Comparison of ENCODE assay signal across 10 cellular contexts in genomic region chr18:9366126-9366714, GRCh38. TPM values are rescaled to one million over a fixed set of nuclear protein-coding genes. Genes with fewer than 3 reads are reported as not detected.
DNase-seq lines count a peak whose midpoint lies in the region; ATAC-seq and TF ChIP-seq lines count a peak whose summit lies in the region.
"Had no signal": no experiment of that assay in that cellular context is flagged by ENCODE, and none has a peak within 500 bp of the region (broad histone marks: within the 10 kb centered on the region; RNA-seq: fewer than 3 reads in every experiment).

No MANE protein-coding gene starts in this region.

- no peak overlapping the region for H3K4me3 Mint-ChIP-seq in type B pancreatic cell
- H3K4me3 Mint-ChIP-seq: B cell had no signal

- peaks cover 46% of the 10 kb centered on the region for H3K79me2 ChIP-seq in Karpas-422 (ENCODE audit: low read length)

- H2AFZ ChIP-seq in Karpas-422 (ENCODE audit: low read length) = no peak overlapping the region

- H3K27ac ChIP-seq in coronary artery (no peak overlapping the region), right lobe of liver (no peak overlapping the region), Karpas-422 (ENCODE audit: low read length) (no peak overlapping the region)

- H3K4me1 ChIP-seq in right lobe of liver (no peaks in the 10 kb centered on the region), Karpas-422 (ENCODE audit: low read length) (peaks cover 11% of the 10 kb centered on the region)

- no peaks in the 10 kb centered on the region for H3K9me2 ChIP-seq in Karpas-422 (replicated peaks; ENCODE audit: insufficient read depth, low read length)

- ATAC-seq in right lobe of liver = peak; percentile 71 to 93 (median 86)
- ATAC-seq in stimulated activated naive CD8-positive, alpha-beta T cell treated with anti-CD3 and anti-CD28 coated beads, Interleukin-15, Interleukin-2, amounts not matched to agents 100 U/mL and 50 U/mL, for 24 hours = no peak

- no peak overlapping the region for H3K27ac Mint-ChIP-seq in type B pancreatic cell
- H3K27ac Mint-ChIP-seq: B cell had no signal

- peaks cover 3% of the 10 kb centered on the region for H3K9me3 Mint-ChIP-seq in type B pancreatic cell

- H3K4me1 Mint-ChIP-seq in type B pancreatic cell (ENCODE audit: unreplicated experiment) = peaks cover 8% of the 10 kb centered on the region
- H3K4me1 Mint-ChIP-seq: B cell had no signal

- TF ChIP-seq POLR2A in right lobe of liver (IDR thresholded peaks at IDR 0.05) = no peak

- no peaks in the 10 kb centered on the region for H3K9me3 ChIP-seq in right lobe of liver
- H3K9me3 ChIP-seq in Karpas-422 (ENCODE audit: low read length) = no peaks in the 10 kb centered on the region

- intact Hi-C loops in right lobe of liver (cut with DNase I) = no loop called here

- no peaks in the 10 kb centered on the region for H4K20me1 ChIP-seq in Karpas-422 (ENCODE audit: insufficient read depth, low read depth, low read length)

- no peaks in the 10 kb centered on the region for H3K27me3 Mint-ChIP-seq in type B pancreatic cell
- H3K27me3 Mint-ChIP-seq: B cell had no signal

- H3K36me3 ChIP-seq in right lobe of liver = no peaks in the 10 kb centered on the region
- H3K36me3 ChIP-seq in Karpas-422 (ENCODE audit: insufficient read depth, low read length) = peaks cover 15% of the 10 kb centered on the region

- 41% methylated on average over 6 of the region's 6 CpGs for WGBS in right lobe of liver (ENCODE audit: insufficient coverage, low coverage, low lambda C conversion rate, missing lambda C conversion rate)

- DNase-seq in NCI-H526 (lab: John Stamatoyannopoulos, UW) (peak; percentile 15 to 42), NCI-H526 treated with DMSO at 0.1 percent for 48 hours (lab: John Stamatoyannopoulos, UW) (no peak), coronary artery (ENCODE audit: low spot score) (no peak), right lobe of liver (peak in 1 of 3 donors; percentile 23), type B pancreatic cell (ENCODE audit: extremely low spot score, unreplicated experiment) (no peak), Karpas-422 (no peak)
- DNase-seq in activated CD8-positive, alpha-beta memory T cell treated with anti-CD3 and anti-CD28 coated beads for 24 hours = no peak
- DNase-seq in stimulated activated naive CD8-positive, alpha-beta T cell treated with anti-CD3 and anti-CD28 coated beads, Interleukin-15, Interleukin-2, amounts not matched to agents 100 U/mL and 50 U/mL, for 24 hours = no peak
- DNase-seq: NCI-H1417 had no signal

- H3K4me3 ChIP-seq in coronary artery (no peak overlapping the region), right lobe of liver (no peak overlapping the region), Karpas-422 (ENCODE audit: low read length) (no peak overlapping the region)

- TF ChIP-seq CTCF in coronary artery (IDR thresholded peaks at IDR 0.05) (peak; percentile 30), right lobe of liver (IDR thresholded peaks at IDR 0.05) (peak in 3 of 4 donors; percentile 28 to 41 (median 38)), type B pancreatic cell (conservative IDR thresholded peaks at IDR 0.05) (peak; percentile 44)

- no peak overlapping the region for H3K4me2 ChIP-seq in Karpas-422 (ENCODE audit: low read depth, low read length, poor library complexity, severe bottlenecking)

- H3K9ac ChIP-seq in Karpas-422 (ENCODE audit: low read length) = no peak overlapping the region

- peaks cover 24% of the 10 kb centered on the region for H3K36me3 Mint-ChIP-seq in type B pancreatic cell

- H3K27me3 ChIP-seq in right lobe of liver (no peaks in the 10 kb centered on the region), Karpas-422 (ENCODE audit: low read length) (no peaks in the 10 kb centered on the region)

RNA-seq across cellular contexts. Expression of gene TWSG1, which starts 31.6 kb away (rescaled TPM):
- total RNA-seq in right lobe of liver (10 to 100 TPM in 1 of 6 experiments, 1 to 10 TPM in 5; 3.7 to 11.3 (median 5.9) TPM), type B pancreatic cell (ENCODE audit: low replicate concordance) (27.4 and 38.6 TPM in 2 replicates)
- total RNA-seq in Karpas-422 (2014; rRNA removed; shearing (Covaris generic); ENCODE audit: low replicate concordance) = 14.6 and 16.0 TPM in 2 replicates

Comparison
In these comparisons a context has a peak if more than half of its experiments do, and no peak if none do; other contexts are left out.
1. DNase-seq: peak in NCI-H526 (2 of 2); none in NCI-H526 treated with DMSO at 0.1 percent for 48 hours (single experiment), coronary artery (single experiment), type B pancreatic cell (single experiment), activated CD8-positive, alpha-beta memory T cell treated with anti-CD3 and anti-CD28 coated beads for 24 hours (single experiment), stimulated activated naive CD8-positive, alpha-beta T cell treated with anti-CD3 and anti-CD28 coated beads, Interleukin-15, Interleukin-2, amounts not matched to agents 100 U/mL and 50 U/mL, for 24 hours (single experiment) and Karpas-422 (single experiment).
2. Peak in every context shown above with its lines, with median percentiles within 50 percentile points of each other: CTCF ChIP-seq.